Comparison of ENCODE assay signal across 8 cellular contexts in the genomic region with DNA sequence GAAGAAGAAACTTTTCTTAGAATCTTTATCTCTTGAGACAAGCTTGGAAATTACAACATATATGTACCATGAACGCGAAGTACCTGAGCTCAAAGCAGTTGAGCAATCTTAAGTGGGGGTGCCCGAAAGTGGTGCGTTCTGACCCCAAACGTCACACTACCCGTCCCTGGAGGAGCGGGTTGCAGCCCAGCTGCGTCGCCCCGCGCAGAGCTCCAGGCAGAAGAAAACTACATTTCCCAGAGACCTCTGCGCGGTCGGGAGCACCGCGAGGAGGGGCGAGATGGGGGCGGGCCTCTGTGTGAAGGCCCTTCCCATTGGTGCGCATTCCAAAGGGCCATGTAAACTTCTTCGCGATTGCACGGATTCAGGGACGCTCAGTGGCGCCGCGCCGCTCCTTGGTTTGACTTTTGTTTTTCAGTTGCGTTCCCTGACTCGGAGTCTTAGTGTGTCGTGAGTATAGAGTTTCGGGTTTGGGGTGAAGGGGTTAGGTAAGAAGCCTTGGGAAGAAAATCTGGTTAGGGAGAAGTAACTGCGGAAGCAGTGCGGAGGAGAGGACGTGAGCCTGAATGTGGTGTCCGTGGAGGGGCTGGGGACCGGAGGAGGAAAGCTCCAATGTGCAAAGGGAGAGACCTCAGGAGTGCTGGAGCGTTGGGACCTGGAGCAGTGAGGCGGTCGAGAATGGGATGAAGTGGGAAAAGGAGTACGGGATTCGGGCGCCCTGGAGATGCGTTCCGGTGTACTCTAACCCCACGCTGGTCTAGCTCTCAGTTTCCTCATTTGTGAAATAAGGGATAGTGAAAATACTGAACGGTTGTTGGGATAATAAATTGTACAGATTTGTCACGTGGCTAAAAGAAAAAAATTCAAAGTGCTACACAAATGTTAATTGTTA. TPM values are rescaled to one million over a fixed set of nuclear protein-coding genes. Genes with fewer than 3 reads are reported as not detected.
DNase-seq lines count a peak whose midpoint lies in the region; ATAC-seq and TF ChIP-seq lines count a peak whose summit lies in the region.

A gene (plus strand): TSS at position 410 of the 892 bp plus-strand sequence. CDS start 7,740 bp downstream, outside the sequence.

- no peaks in the 10 kb centered on the region for H3K27me3 Mint-ChIP-seq in neural crest cell (ENCODE audit: low read depth)

- no peak within 1 kb of the TSS for H3K4me3 Mint-ChIP-seq in neural crest cell

- TF ChIP-seq CTCF in fibroblast of mammary gland (conservative IDR thresholded peaks at IDR 0.05; ENCODE audit: control insufficient read depth, insufficient read depth, low read depth, low read length) (peak; percentile 20), neural crest cell (conservative IDR thresholded peaks at IDR 0.05) (peak; percentile 37)

- no peak within 1 kb of the TSS for H3K27ac Mint-ChIP-seq in neural crest cell (ENCODE audit: unreplicated experiment)

- peak; percentile 94 for ATAC-seq in GM21515 (IDR thresholded peaks at IDR 0.05; ENCODE audit: unreplicated experiment)

- peaks cover 4% of the 10 kb centered on the region for H3K4me1 Mint-ChIP-seq in neural crest cell

- peaks cover 2% of the 10 kb centered on the region for H3K36me3 Mint-ChIP-seq in neural crest cell (ENCODE audit: low read depth)

- DNase-seq in COLO829 (ENCODE audit: low spot score) (peak; percentile 79), HuH-7.5 (ENCODE audit: low spot score) (peak; percentile 70), fibroblast of mammary gland (ENCODE audit: low read depth) (peak; percentile 89), neural crest cell (ENCODE audit: low read depth, low spot score) (peak; percentile 91), superior temporal gyrus (ENCODE audit: extremely low spot score) (peak; percentile 98), DMS153 (lab: John Stamatoyannopoulos, UW) (no peak)
- peak; percentile 89 for DNase-seq in activated CD8-positive, alpha-beta memory T cell treated with anti-CD3 and anti-CD28 coated beads, Interleukin-2, amount 50 U/mL, for 4 hours

- H3K4me3 ChIP-seq in fibroblast of mammary gland (ENCODE audit: control insufficient read depth, low read depth, low read length), result peak within 1 kb of the TSS; percentile 81

- no peaks in the 10 kb centered on the region for H3K9me3 Mint-ChIP-seq in neural crest cell

RNA-seq across cellular contexts. Expression of the gene that starts here (rescaled TPM):
- 28.6 and 28.7 TPM in 2 replicates for total RNA-seq in neural crest cell
